1 cellular context compared by ENCODE assay signal in the genomic region with DNA sequence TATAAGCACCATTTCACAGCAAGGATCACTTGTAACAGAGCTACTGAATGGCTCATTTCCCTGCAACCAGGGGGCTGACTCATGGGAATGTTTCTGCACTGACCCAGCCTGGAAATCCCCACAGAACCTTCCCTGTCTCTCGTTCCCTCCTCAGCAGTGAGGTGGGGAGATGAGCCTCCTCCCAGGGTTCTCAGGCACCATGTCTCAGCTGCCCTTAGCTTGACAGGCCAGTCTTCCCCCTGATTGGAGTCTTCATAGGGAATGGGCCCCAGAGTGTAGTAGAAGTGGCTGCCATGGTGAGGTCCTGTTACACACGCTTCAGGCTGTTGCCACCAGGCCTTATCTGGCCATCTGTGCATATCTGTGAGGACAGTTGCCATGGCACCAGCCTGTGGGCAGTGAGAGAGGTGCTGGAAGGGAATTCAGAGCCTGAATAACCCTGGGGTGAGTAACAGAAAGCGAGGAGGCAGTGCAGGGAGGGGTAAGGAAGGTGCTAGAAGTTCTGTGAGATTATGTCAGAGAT.
TF ChIP-seq lines count a peak whose summit lies in the region.

No MANE protein-coding gene starts in this region.

TF ChIP-seq in GM12878, 131 proteins besides CTCF, POLR2A, EP300 and RAD21 (continued from another document):
- no peak for TF ChIP-seq ZNF207 (IDR thresholded peaks at IDR 0.05; ENCODE audit: borderline replicate concordance)
- TF ChIP-seq DPF2 (IDR thresholded peaks at IDR 0.05): 0 out of 2 replicates have a peak, but pooled peaks have one; percentile 37
- TF ChIP-seq BMI1 (IDR thresholded peaks at IDR 0.05; ENCODE audit: borderline replicate concordance): peak; percentile 60
- TF ChIP-seq RCOR1 (conservative IDR thresholded peaks at IDR 0.05; ENCODE audit: low read depth, low read length): no peak
- peak; percentile 60 for TF ChIP-seq IKZF1 (conservative IDR thresholded peaks at IDR 0.05)
- peak in 1 of 2 experiments; percentile 41; a peak in 1 of 4 replicates for TF ChIP-seq IKZF2 (IDR thresholded peaks at IDR 0.05)
